In the genomic region with DNA sequence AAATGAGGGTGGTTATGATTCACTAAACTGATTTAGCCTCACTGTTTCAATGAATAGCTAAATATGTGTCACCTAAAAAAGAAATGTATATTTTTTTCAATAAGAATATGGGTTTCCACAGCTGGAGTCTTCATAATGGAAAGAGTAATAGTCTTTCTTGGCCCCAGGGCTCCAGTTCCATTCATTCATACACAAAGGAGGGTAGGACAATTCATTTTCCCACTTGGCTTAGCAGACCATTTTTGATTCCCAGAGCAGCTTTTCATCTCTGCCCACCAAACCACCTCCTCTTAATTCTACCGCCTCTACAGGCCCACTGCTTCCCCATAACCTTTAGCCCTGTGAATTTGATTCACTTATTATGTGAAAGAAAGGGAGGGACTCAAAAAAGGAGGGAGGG, we compare ENCODE assay signal across 14 cellular contexts.
DNase-seq lines count a peak whose midpoint lies in the region; TF ChIP-seq lines count a peak whose summit lies in the region.
"Had no signal": no experiment of that assay in that cellular context is flagged by ENCODE, and none has a peak within 500 bp of the region (broad histone marks: within the 10 kb centered on the region; RNA-seq: fewer than 3 reads in every experiment).

No MANE protein-coding gene starts in this region.

- H3K9me3 ChIP-seq in endodermal cell (ENCODE audit: control insufficient read depth, low read length) (no peaks in the 10 kb centered on the region), neural progenitor cell (ENCODE audit: low read depth) (peaks cover 7% of the 10 kb centered on the region)

- no peaks in the 10 kb centered on the region for H3K4me1 Mint-ChIP-seq in endodermal cell
- peaks cover 18% of the 10 kb centered on the region for H3K4me1 Mint-ChIP-seq in neural progenitor cell
- H3K4me1 Mint-ChIP-seq: CD4-positive, alpha-beta memory T cell had no signal

- DNase-seq in NCI-H69 (lab: John Stamatoyannopoulos, UW) (peak; percentile 63), endodermal cell (no peak), neural progenitor cell (ENCODE audit: low spot score) (no peak), RWPE1 (ENCODE audit: low spot score) (no peak), cerebellar cortex (ENCODE audit: low spot score) (no peak), T-helper 9 cell (no peak)
- DNase-seq: C1 segment of cervical spinal cord; Calu3; CD4-positive, alpha-beta memory T cell; COR-L47; DMS53; DMS79 treated with DMSO at 0.1 percent for 48 hours; GF-D8; GOT3 had no signal

- no peaks in the 10 kb centered on the region for H3K4me1 ChIP-seq in endodermal cell (ENCODE audit: control insufficient read depth, insufficient read depth, low read length)
- H3K4me1 ChIP-seq in neural progenitor cell, result peaks cover 57% of the 10 kb centered on the region

- H3K27ac ChIP-seq in endodermal cell (ENCODE audit: low read depth, low read length) (peak overlapping the region; percentile 97), neural progenitor cell (no peak overlapping the region), RWPE1 (no peak overlapping the region)

- H3K9ac ChIP-seq in endodermal cell (ENCODE audit: extremely low read depth, low read length, poor library complexity, severe bottlenecking) (no peak overlapping the region), neural progenitor cell (no peak overlapping the region)

- POLR2A ChIA-PET in RWPE1 (lab: Yijun Ruan, JAX; ENCODE audit: low non-redundant PET), result no interaction called here

- H3K36me3 ChIP-seq in endodermal cell (ENCODE audit: control insufficient read depth, insufficient read depth, low read length) (no peaks in the 10 kb centered on the region), neural progenitor cell (no peaks in the 10 kb centered on the region)

- H3K4me2 ChIP-seq in neural progenitor cell, result no peak overlapping the region

- no CpG with 5 or more reads among the region's 1 CpG for WGBS in endodermal cell (ENCODE audit: insufficient coverage in 1 of 2, insufficient read length in 1 of 2), 2 experiments

- H3F3A ChIP-seq in neural progenitor cell (ENCODE audit: low read depth), result peaks cover 34% of the 10 kb centered on the region

- no peaks in the 10 kb centered on the region for H3K27me3 ChIP-seq in endodermal cell (ENCODE audit: control insufficient read depth, insufficient read depth, low read length, poor library complexity, severe bottlenecking)
- H3K27me3 ChIP-seq in neural progenitor cell, result no peaks in the 10 kb centered on the region

- H3K4me3 Mint-ChIP-seq in endodermal cell (no peak overlapping the region), neural progenitor cell (peak overlapping the region; percentile 8)
- H3K4me3 Mint-ChIP-seq: CD4-positive, alpha-beta memory T cell had no signal

- H3K4me3 ChIP-seq in endodermal cell (ENCODE audit: low read length) (no peak overlapping the region), neural progenitor cell (no peak overlapping the region)

- no peaks in the 10 kb centered on the region for H3K9me3 Mint-ChIP-seq in endodermal cell
- H3K9me3 Mint-ChIP-seq in neural progenitor cell, result peaks cover 27% of the 10 kb centered on the region

- no peaks in the 10 kb centered on the region for H3K79me2 ChIP-seq in neural progenitor cell (ENCODE audit: low read depth)

- no peak overlapping the region for H2AFZ ChIP-seq in neural progenitor cell (replicated peaks)

- no peaks in the 10 kb centered on the region for H3K36me3 Mint-ChIP-seq in endodermal cell (ENCODE audit: low read depth)
- peaks cover 27% of the 10 kb centered on the region for H3K36me3 Mint-ChIP-seq in neural progenitor cell
- H3K36me3 Mint-ChIP-seq: CD4-positive, alpha-beta memory T cell had no signal

- H3K27ac Mint-ChIP-seq in endodermal cell (no peak overlapping the region), neural progenitor cell (peak overlapping the region; percentile 88)
- H3K27ac Mint-ChIP-seq: CD4-positive, alpha-beta memory T cell had no signal

- H3K27me3 Mint-ChIP-seq in endodermal cell (ENCODE audit: insufficient read depth), result no peaks in the 10 kb centered on the region
- H3K27me3 Mint-ChIP-seq in neural progenitor cell (ENCODE audit: insufficient read depth, low read depth), result no peaks in the 10 kb centered on the region

- CTCF ChIA-PET in RWPE1 (lab: Yijun Ruan, JAX), result no interaction called here

- no peaks in the 10 kb centered on the region for H4K20me1 ChIP-seq in neural progenitor cell (ENCODE audit: low read depth)

- TF ChIP-seq CTCF in endodermal cell (conservative IDR thresholded peaks at IDR 0.05) (no peak), neural progenitor cell (IDR thresholded peaks at IDR 0.05) (no peak), RWPE1 (conservative IDR thresholded peaks at IDR 0.05; ENCODE audit: low read depth) (no peak)
